ENCODE assay signal across 9 cellular contexts in the genomic region with DNA sequence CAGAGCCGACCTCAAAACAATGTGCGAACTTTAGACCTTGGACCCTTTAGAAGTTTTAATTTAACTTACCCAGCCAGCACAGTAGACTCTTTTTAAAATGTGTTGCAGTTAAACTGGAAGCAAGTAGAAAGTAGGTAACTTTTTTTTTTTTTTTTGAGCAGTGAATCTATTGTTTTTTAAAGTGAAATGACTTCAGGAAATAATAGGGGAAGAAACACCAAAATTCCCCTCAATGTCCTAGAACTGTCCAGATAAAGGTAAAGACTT. TPM values are rescaled to one million over a fixed set of nuclear protein-coding genes. Genes with fewer than 3 reads are reported as not detected.
DNase-seq lines count a peak whose midpoint lies in the region; ATAC-seq, FAIRE-seq and TF ChIP-seq lines count a peak whose summit lies in the region.
"Had no signal": no experiment of that assay in that cellular context is flagged by ENCODE, and none has a peak within 500 bp of the region (broad histone marks: within the 10 kb centered on the region; RNA-seq: fewer than 3 reads in every experiment).

No MANE protein-coding gene starts in this region.

- peaks cover 32% of the 10 kb centered on the region for H3K79me2 ChIP-seq in MM.1S (ENCODE audit: low read length)

- H3K27ac ChIP-seq in BLaER1 (peak overlapping the region; percentile 100), MM.1S (ENCODE audit: low read length) (peak overlapping the region; percentile 59; the same call in 1 of the 2 replicates), dorsolateral prefrontal cortex (peak overlapping the region in 53 of 59 donors; percentile 68 to 99 (median 95))

- peak overlapping the region; percentile 63 for H2AFZ ChIP-seq in MM.1S (ENCODE audit: low read length)

- peak overlapping the region; percentile 99 for H3K4me3 ChIP-seq in BLaER1
- peak overlapping the region; percentile 74 for H3K4me3 ChIP-seq in MM.1S (ENCODE audit: low read length)
- peak overlapping the region; percentile 56 to 97 (median 92) for H3K4me3 ChIP-seq in dorsolateral prefrontal cortex

- peak overlapping the region; percentile 93 for H3K4me3 Mint-ChIP-seq in natural killer cell

- H3K4me1 Mint-ChIP-seq in natural killer cell = peaks cover 19 to 23% of the 10 kb centered on the region in 2 donors

- FAIRE-seq in H54 (lab: Jason Lieb, UNC) = no peak
- FAIRE-seq: endometrium had no signal

- H3F3A ChIP-seq in MM.1S (ENCODE audit: insufficient read depth, low read length) = 0 out of 2 replicates have a peak, but pooled peaks cover 7% of the 10 kb centered on the region

- H3K27me3 Mint-ChIP-seq in natural killer cell (ENCODE audit: low read depth in 2 of 2) = no peaks in the 10 kb centered on the region

- H3K9ac ChIP-seq in BLaER1 = peak overlapping the region; percentile 98
- H3K9ac ChIP-seq in MM.1S (ENCODE audit: low read length) = peak overlapping the region; percentile 57; the same call in 1 of the 2 replicates

- no peaks in the 10 kb centered on the region for H3K27me3 ChIP-seq in BLaER1
- no peaks in the 10 kb centered on the region for H3K27me3 ChIP-seq in MM.1S (replicated peaks; ENCODE audit: insufficient read depth, low read length)
- no peaks in the 10 kb centered on the region for H3K27me3 ChIP-seq in dorsolateral prefrontal cortex

- H3K4me1 ChIP-seq in BLaER1 (peaks cover 34% of the 10 kb centered on the region), MM.1S (ENCODE audit: low read length) (no peaks in the 10 kb centered on the region)

- H3K4me2 ChIP-seq in BLaER1 (peak overlapping the region; percentile 91), MM.1S (ENCODE audit: low read depth, low read length) (peak overlapping the region; percentile 63)

- peak overlapping the region; percentile 91 to 92 for H3K27ac Mint-ChIP-seq in natural killer cell

- ATAC-seq in natural killer cell (no peak), HG03432 (IDR thresholded peaks at IDR 0.05; ENCODE audit: unreplicated experiment) (no peak)

- H3K9me3 ChIP-seq in BLaER1 = no peaks in the 10 kb centered on the region
- no peaks in the 10 kb centered on the region for H3K9me3 ChIP-seq in MM.1S (replicated peaks; ENCODE audit: insufficient read depth, low read length)

- no peak for TF ChIP-seq CTCF in MM.1S (IDR thresholded peaks at IDR 0.05; ENCODE audit: low read length)
- no peak for TF ChIP-seq CTCF in dorsolateral prefrontal cortex (IDR thresholded peaks at IDR 0.05 in 54 of 56, conservative IDR thresholded peaks at IDR 0.05 in 2 of 56; ENCODE audit: low read depth in 1 of 56, partially characterized antibody in 56 of 56)
- TF ChIP-seq CTCF in natural killer cell (IDR thresholded peaks at IDR 0.05) = no peak

- intact Hi-C loops in dorsolateral prefrontal cortex (cut with DNase I) (loop anchor here in 1 of 2 donors (5.0 kb wide), 1 partner anchor 148 kb away; no protein-coding TSS in a partner anchor), natural killer cell (cut with micrococcal nuclease) (no loop called here)

- no peak for TF ChIP-seq POLR2A in H54 (IDR thresholded peaks at IDR 0.05; ENCODE audit: low read depth, low read length)

- H4K20me1 ChIP-seq in BLaER1 (peaks cover 32% of the 10 kb centered on the region), MM.1S (ENCODE audit: insufficient read depth, low read length) (no peaks in the 10 kb centered on the region)

- H3K9me3 Mint-ChIP-seq in natural killer cell = no peaks in the 10 kb centered on the region

- no peaks in the 10 kb centered on the region for H3K36me3 ChIP-seq in BLaER1
- no peaks in the 10 kb centered on the region for H3K36me3 ChIP-seq in MM.1S (replicated peaks; ENCODE audit: insufficient read depth, low read length)

- H3K36me3 Mint-ChIP-seq in natural killer cell = no peaks in the 10 kb centered on the region

- no peaks in the 10 kb centered on the region for H3K9me2 ChIP-seq in MM.1S (replicated peaks; ENCODE audit: insufficient read depth, low read length)

- DNase-seq in MM.1S = no peak
- DNase-seq in dorsolateral prefrontal cortex = no peak
- no peak for DNase-seq in natural killer cell
- DNase-seq in H54 (ENCODE audit: insufficient read length, low spot score) = no peak
- DNase-seq in NCI-H526 treated with DMSO at 0.1 percent for 48 hours (lab: John Stamatoyannopoulos, UW) = no peak
- no peak for DNase-seq in DMS53 treated with DMSO at 0.1 percent for 48 hours (lab: John Stamatoyannopoulos, UW; ENCODE audit: unreplicated experiment)

RNA-seq across cellular contexts. Expression of gene ATXN2, which starts 1.1 kb away (rescaled TPM):
- total RNA-seq in dorsolateral prefrontal cortex (100 to 1,000 TPM in 119 of 120 experiments, 10 to 100 TPM in 1; 95.9 to 177 (median 130) TPM), natural killer cell (10 to 100 TPM; 44.9 to 56.5 (median 51.5) TPM)
